In genomic region chr12:57216014-57216891, GRCh38 we compare ENCODE assay signal across 8 cellular contexts. TPM values are rescaled to one million over a fixed set of nuclear protein-coding genes. Genes with fewer than 3 reads are reported as not detected.
A peak's percentile ranks its signal among the peaks of the same experiment; 100 is the strongest.
DNase-seq lines count a peak whose midpoint lies in the region; ATAC-seq, FAIRE-seq and TF ChIP-seq lines count a peak whose summit lies in the region.

Gene NXPH4 (plus strand): TSS chr12:57216794. CDS start chr12:57216970, 176 bp downstream.

- CTCF ChIA-PET in activated CD4-positive, alpha-beta memory T cell treated with anti-CD3 and anti-CD28 coated beads for 36 hours (lab: Charles Lee), result interaction anchor here (1.0 to 9.7 kb wide), 3 partner anchors 10 to 237 kb away, joined by 3 to 447 read pairs (median 175); partner anchors contain the start of gene SHMT2

- H3K9ac ChIP-seq in KMS-11, result peak within 1 kb of the TSS; percentile 6; the same call in 1 of the 2 replicates

- peak within 1 kb of the TSS; percentile 98 for H3K4me2 ChIP-seq in KMS-11

- POLR2A ChIA-PET in activated CD4-positive, alpha-beta memory T cell treated with anti-CD3 and anti-CD28 coated beads for 36 hours (lab: Charles Lee), result interaction anchor here (1.1 kb wide), 1 partner anchor 17 kb away, joined by 3 read pairs; no protein-coding TSS in a partner anchor

- H3K36me3 ChIP-seq in KMS-11 (ENCODE audit: insufficient read depth), result no peaks in the 10 kb centered on the region
- H3K36me3 ChIP-seq in pancreas, result no peaks in the 10 kb centered on the region

- H3K36me3 Mint-ChIP-seq in activated CD4-positive, alpha-beta memory T cell treated with anti-CD3 and anti-CD28 coated beads for 36 hours, result no peaks in the 10 kb centered on the region

- TF ChIP-seq CTCF in GM10266 (IDR thresholded peaks at IDR 0.05; ENCODE audit: control insufficient read depth, insufficient read depth, low read depth, missing control alignments), result peak; percentile 14
- TF ChIP-seq CTCF in KMS-11 (conservative IDR thresholded peaks at IDR 0.05; ENCODE audit: low read depth, low read length), result 0 out of 2 replicates have a peak, but pooled peaks have one; percentile 18
- no peak for TF ChIP-seq CTCF in epithelial cell of proximal tubule (conservative IDR thresholded peaks at IDR 0.05; ENCODE audit: low read depth, low read length)
- no peak for TF ChIP-seq CTCF in pancreas (IDR thresholded peaks at IDR 0.05)
- TF ChIP-seq CTCF in omental fat pad (IDR thresholded peaks at IDR 0.05), result no peak

- peaks cover 40% of the 10 kb centered on the region for H3K4me1 ChIP-seq in KMS-11 (ENCODE audit: low read depth, poor library complexity, severe bottlenecking)
- peaks cover 0 to 15% (median 8%) of the 10 kb centered on the region in 3 donors for H3K4me1 ChIP-seq in pancreas

- FAIRE-seq in pancreas (lab: Jason Lieb, UNC), result no peak

- DNase-seq in GM10266 (ENCODE audit: extremely low spot score) (peak; percentile 79), epithelial cell of proximal tubule (ENCODE audit: low read depth) (no peak), pancreas (peak in 5 of 6 donors; percentile 44 to 80 (median 60)), omental fat pad (ENCODE audit: low spot score) (no peak)
- peak; percentile 61 for DNase-seq in activated CD4-positive, alpha-beta memory T cell treated with anti-CD3 and anti-CD28 coated beads for 36 hours

- H3K9me3 Mint-ChIP-seq in activated CD4-positive, alpha-beta memory T cell treated with anti-CD3 and anti-CD28 coated beads for 36 hours, result no peaks in the 10 kb centered on the region

- H3K4me3 Mint-ChIP-seq in activated CD4-positive, alpha-beta memory T cell treated with anti-CD3 and anti-CD28 coated beads for 36 hours, result peak within 1 kb of the TSS; percentile 69

- no peaks in the 10 kb centered on the region for H3K79me2 ChIP-seq in KMS-11 (ENCODE audit: insufficient read depth, low read depth)

- H3K4me1 Mint-ChIP-seq in activated CD4-positive, alpha-beta memory T cell treated with anti-CD3 and anti-CD28 coated beads for 36 hours (ENCODE audit: low read depth), result peaks cover 38% of the 10 kb centered on the region

- peaks cover 76% of the 10 kb centered on the region for H3K27me3 ChIP-seq in KMS-11 (ENCODE audit: insufficient read depth, low read depth)
- peaks cover 0 to 2% (median 0%) of the 10 kb centered on the region in 4 donors for H3K27me3 ChIP-seq in pancreas

- no peaks in the 10 kb centered on the region for H3K9me3 ChIP-seq in pancreas

- peaks cover 66% of the 10 kb centered on the region for H3K27me3 Mint-ChIP-seq in activated CD4-positive, alpha-beta memory T cell treated with anti-CD3 and anti-CD28 coated beads for 36 hours

- H3K27ac ChIP-seq in KMS-11 (no peak within 1 kb of the TSS), pancreas (no peak within 1 kb of the TSS)

- H3K4me3 ChIP-seq in KMS-11 (IDR thresholded peaks at IDR 0.05; ENCODE audit: insufficient read depth, low read depth, low read length), result peak within 1 kb of the TSS; percentile 61
- peak within 1 kb of the TSS; percentile 35 for H3K4me3 ChIP-seq in epithelial cell of proximal tubule (ENCODE audit: low read depth, low read length)
- H3K4me3 ChIP-seq in pancreas, result peak within 1 kb of the TSS in 3 of 4 donors; percentile 18 to 59 (median 47)

- 2 to 3% methylated on average over 61 to 99 of the region's 99 CpGs for WGBS in pancreas, 2 donors

- H3K27ac Mint-ChIP-seq in activated CD4-positive, alpha-beta memory T cell treated with anti-CD3 and anti-CD28 coated beads for 36 hours, result no peak within 1 kb of the TSS

- no peaks in the 10 kb centered on the region for H4K20me1 ChIP-seq in KMS-11 (ENCODE audit: insufficient read depth)

- peak in 3 of 4 donors; percentile 19 to 40 (median 37) for ATAC-seq in pancreas
- ATAC-seq in HG02884 (IDR thresholded peaks at IDR 0.05; ENCODE audit: unreplicated experiment), result no peak
- no peak for ATAC-seq in omental fat pad (ENCODE audit: low FRiP score)
- ATAC-seq in GM18517 (IDR thresholded peaks at IDR 0.05; ENCODE audit: unreplicated experiment), result no peak

- H2AFZ ChIP-seq in KMS-11 (ENCODE audit: low read depth), result peak within 1 kb of the TSS; percentile 90

- intact Hi-C loops in activated CD4-positive, alpha-beta memory T cell treated with anti-CD3 and anti-CD28 coated beads for 36 hours (cut with micrococcal nuclease), result no loop called here
- intact Hi-C loops in pancreas (cut with DNase I), result loop anchor here in 1 of 3 donors (10.0 kb wide), 1 partner anchor 239 kb away; the partner anchor contains the start of genes GLI1 and INHBE

RNA-seq across cellular contexts. Expression of gene NXPH4, which starts in this region (rescaled TPM):
- under 1 TPM; 0.24 to 0.46 TPM for total RNA-seq in activated CD4-positive, alpha-beta memory T cell treated with anti-CD3 and anti-CD28 coated beads for 36 hours
- not detected in 2 replicates for total RNA-seq in epithelial cell of proximal tubule
- total RNA-seq in pancreas, result 1 to 10 TPM in 4 of 6 donors, under 1 TPM in 2; 0.37 to 3.3 (median 1.2) TPM
- under 1 TPM; 0.28 to 0.38 TPM for polyA plus RNA-seq in pancreas
- total RNA-seq in omental fat pad, result 1 to 10 TPM in 2 of 4 donors, under 1 TPM in 1, not detected in 1; 0.56 to 2.4 (median 1.4) TPM

Comparison
In these comparisons a context has a peak if more than half of its experiments do, and no peak if none do; other contexts are left out.
1. Peak in DNase-seq in activated CD4-positive, alpha-beta memory T cell treated with anti-CD3 and anti-CD28 coated beads for 36 hours; RNA of the gene not detected or under 1 TPM.
2. DNase-seq: peak in GM10266 (single experiment) and pancreas (5 of 6); none in epithelial cell of proximal tubule (single experiment) and omental fat pad (single experiment).
3. CTCF ChIP-seq: peak in GM10266 (single experiment) and KMS-11 (single experiment); none in epithelial cell of proximal tubule (single experiment), pancreas (0 of 4) and omental fat pad (0 of 3).
4. ATAC-seq: peak in pancreas (3 of 4); none in HG02884 (single experiment), omental fat pad (single experiment) and GM18517 (single experiment).
5. Peak in every context shown above with its lines, with median percentiles within 50 percentile points of each other: H3K4me3 ChIP-seq.